In the genomic region with DNA sequence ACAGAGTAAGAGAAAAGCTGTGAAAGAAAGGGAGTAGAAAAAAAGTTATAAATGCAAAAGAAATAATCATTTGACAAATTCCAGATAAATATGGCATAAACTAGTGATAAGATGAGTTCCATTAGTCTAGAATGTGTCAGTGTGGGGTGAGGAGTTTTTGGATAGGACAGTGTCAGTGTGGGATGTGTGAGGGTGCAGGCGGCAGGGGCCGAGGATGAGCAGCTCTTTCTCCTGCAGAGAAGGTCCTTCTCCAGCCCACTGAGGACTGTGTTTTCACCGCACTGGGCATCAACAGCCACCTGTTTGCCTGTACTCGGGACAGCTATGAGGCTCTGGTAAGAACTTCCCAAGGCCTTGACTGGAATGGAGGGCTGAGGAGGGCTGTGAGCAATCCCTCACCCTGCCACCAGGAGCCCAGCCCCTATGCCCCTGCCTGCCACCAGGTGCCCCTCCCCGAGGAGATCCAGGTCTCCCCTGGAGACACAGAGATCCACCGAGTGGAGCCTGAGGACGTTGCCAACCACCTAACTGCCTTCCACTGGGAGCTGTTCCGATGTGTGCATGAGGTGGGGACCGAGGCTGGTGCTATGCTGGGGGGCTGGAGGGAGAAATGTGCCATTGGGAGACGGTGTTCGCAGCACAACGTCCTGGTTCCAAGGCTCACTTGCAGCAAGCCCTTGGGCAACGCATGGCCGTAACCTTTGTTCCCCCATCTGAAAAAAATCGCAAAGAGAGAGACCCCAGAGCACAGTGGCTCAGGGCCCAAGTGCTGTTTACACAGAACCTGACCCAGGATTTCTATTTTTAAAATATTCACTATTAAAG, we compare ENCODE assay signal across 8 cellular contexts. TPM values are rescaled to one million over a fixed set of nuclear protein-coding genes. Genes with fewer than 3 reads are reported as not detected.
A peak's percentile ranks its signal among the peaks of the same experiment; 100 is the strongest.
DNase-seq lines count a peak whose midpoint lies in the region; ATAC-seq and TF ChIP-seq lines count a peak whose summit lies in the region.

No MANE protein-coding gene starts in this region.

- CTCF ChIA-PET in BJ (lab: Yijun Ruan, JAX), result interaction anchor here (0.5 to 6.3 kb wide), 24 partner anchors 9 to 948 kb away, joined by 3 to 63 read pairs (median 4); a partner anchor contains a TSS

- ATAC-seq in HG02798 (IDR thresholded peaks at IDR 0.05; ENCODE audit: poor library complexity, unreplicated experiment) (no peak), GM19351 (IDR thresholded peaks at IDR 0.05; ENCODE audit: unreplicated experiment) (no peak)

- TF ChIP-seq POLR2A in esophagus squamous epithelium (IDR thresholded peaks at IDR 0.05), result no peak

- POLR2A ChIA-PET in BJ (lab: Charles Lee), result interaction anchor here (1.0 kb wide), 1 partner anchor 227 kb away, joined by 3 read pairs; a partner anchor contains a TSS

- H3K4me1 ChIP-seq in HUES48 (ENCODE audit: control insufficient read depth, insufficient read depth, low read length) (peaks cover 16% of the 10 kb centered on the region), esophagus squamous epithelium (peaks cover 12 to 74% (median 19%) of the 10 kb centered on the region in 3 donors)

- DNase-seq in BJ (ENCODE audit: low read depth) (no peak), esophagus squamous epithelium (lab: John Stamatoyannopoulos, UW) (no peak), mucosa of gallbladder (ENCODE audit: low spot score) (no peak)
- peak; percentile 22 for DNase-seq in activated CD4-positive, alpha-beta T cell treated with anti-CD3 and anti-CD28 coated beads for 1 hour
- peak; percentile 12 to 20 for DNase-seq in stimulated activated CD4-positive, alpha-beta T cell treated with anti-CD3 and anti-CD28 coated beads, Interleukin-15, amount 100 ng/mL, for 48 hours (ENCODE audit: low read depth in 2 of 2)

- H3K27me3 ChIP-seq in BJ (ENCODE audit: control insufficient read depth, insufficient read depth, low read length) (no peaks in the 10 kb centered on the region), HUES48 (ENCODE audit: control insufficient read depth, insufficient read depth, low read length) (peaks cover 4% of the 10 kb centered on the region; the same call in 1 of the 2 replicates), esophagus squamous epithelium (no peaks in the 10 kb centered on the region)

- 69 to 72% methylated on average over 12 to 14 of the region's 15 CpGs for WGBS in esophagus squamous epithelium, 2 donors

- H3K27ac ChIP-seq in HUES48 (ENCODE audit: low read depth, low read length) (no peak overlapping the region), esophagus squamous epithelium (peak overlapping the region in 2 of 4 donors; percentile 49 to 72)

- H3K4me3 ChIP-seq in BJ (ENCODE audit: low read depth, low read length) (no peak overlapping the region), HUES48 (ENCODE audit: low read depth, low read length) (peak overlapping the region; percentile 67), esophagus squamous epithelium (peak overlapping the region in 1 of 4 donors; percentile 54)

- no peaks in the 10 kb centered on the region for H3K9me3 ChIP-seq in HUES48 (ENCODE audit: control insufficient read depth, insufficient read depth, low read length)
- H3K9me3 ChIP-seq in esophagus squamous epithelium, result no peaks in the 10 kb centered on the region

- TF ChIP-seq CTCF in BJ (IDR thresholded peaks at IDR 0.05; ENCODE audit: insufficient read depth, low read depth, low read length), result peak; percentile 58
- peak in 5 of 6 experiments; percentile 16 to 53 (median 28) for TF ChIP-seq CTCF in esophagus squamous epithelium (IDR thresholded peaks at IDR 0.05)

- intact Hi-C loops in esophagus squamous epithelium (cut with DNase I), result loop anchor here (10.0 kb wide), 1 partner anchor 164 kb away; no protein-coding TSS in a partner anchor

- H3K36me3 ChIP-seq in BJ (ENCODE audit: control insufficient read depth, insufficient read depth, low read length) (peaks cover 1% of the 10 kb centered on the region), HUES48 (ENCODE audit: control insufficient read depth, insufficient read depth, low read length) (peaks cover 16% of the 10 kb centered on the region), esophagus squamous epithelium (peaks cover 8 to 78% (median 10%) of the 10 kb centered on the region in 3 donors)

- peak overlapping the region; percentile 54; the same call in 1 of the 2 replicates for H3K9ac ChIP-seq in HUES48 (ENCODE audit: low read depth, low read length)

RNA-seq across cellular contexts. Expression of a gene that starts 13.1 kb away (rescaled TPM):
- 2.3 and 3.8 TPM in 2 replicates for polyA plus RNA-seq in BJ (2011; rRNA removed)
- 2.7 and 3.6 TPM in 2 replicates for polyA minus RNA-seq in BJ (2011; rRNA and poly(A)+ RNA removed)
- 100 to 1,000 TPM in 3 of 4 donors, 10 to 100 TPM in 1; 70.1 to 182 (median 144) TPM for total RNA-seq in esophagus squamous epithelium
- total RNA-seq in mucosa of gallbladder, result 77.2 TPM

RNA-seq across cellular contexts. Expression of a gene that starts 28.7 kb away (rescaled TPM):
- polyA plus RNA-seq in BJ (2011; rRNA removed), result 7.9 and 8.1 TPM in 2 replicates
- polyA minus RNA-seq in BJ (2011; rRNA and poly(A)+ RNA removed), result 6.6 and 7.1 TPM in 2 replicates
- 10 to 100 TPM in 3 of 4 donors, 1 to 10 TPM in 1; 9.8 to 13.8 (median 11.2) TPM for total RNA-seq in esophagus squamous epithelium
- total RNA-seq in mucosa of gallbladder, result 64.1 TPM

RNA-seq across cellular contexts. Expression of a gene that starts 50.1 kb away (rescaled TPM):
- polyA plus RNA-seq in BJ (2011; rRNA removed), result 27.8 and 35.1 TPM in 2 replicates
- 25.1 and 28.2 TPM in 2 replicates for polyA minus RNA-seq in BJ (2011; rRNA and poly(A)+ RNA removed)
- total RNA-seq in esophagus squamous epithelium, result 10 to 100 TPM; 23.7 to 62.6 (median 27.8) TPM
- 78.5 TPM for total RNA-seq in mucosa of gallbladder

Comparison
In these comparisons a context has a peak if more than half of its experiments do, and no peak if none do; other contexts are left out.
1. DNase-seq: peak in activated CD4-positive, alpha-beta T cell treated with anti-CD3 and anti-CD28 coated beads for 1 hour (single experiment) and stimulated activated CD4-positive, alpha-beta T cell treated with anti-CD3 and anti-CD28 coated beads, Interleukin-15, amount 100 ng/mL, for 48 hours (2 of 2); none in BJ (single experiment), esophagus squamous epithelium (single experiment) and mucosa of gallbladder (single experiment).